ENCODE assay signal across 14 cellular contexts in genomic region chr2:193187816-193188215, GRCh38.
DNase-seq lines count a peak whose midpoint lies in the region; ATAC-seq, FAIRE-seq and TF ChIP-seq lines count a peak whose summit lies in the region.
"Had no signal": no experiment of that assay in that cellular context is flagged by ENCODE, and none has a peak within 500 bp of the region (broad histone marks: within the 10 kb centered on the region; RNA-seq: fewer than 3 reads in every experiment).

No MANE protein-coding gene starts in this region.

- H3K36me3 Mint-ChIP-seq in CD4-positive, CD25-positive, alpha-beta regulatory T cell, result no peaks in the 10 kb centered on the region

- intact Hi-C loops in endothelial cell of umbilical vein (cut with micrococcal nuclease) (no loop called here), upper lobe of right lung (cut with DNase I) (no loop called here)

- H3K9me1 ChIP-seq in endothelial cell of umbilical vein (replicated peaks; ENCODE audit: control insufficient read depth, extremely low read depth, insufficient read depth, low read length), result no peaks in the 10 kb centered on the region

- no peak for TF ChIP-seq POLR2A in endothelial cell of umbilical vein (IDR thresholded peaks at IDR 0.05; ENCODE audit: low read depth, low read length)
- no peak for TF ChIP-seq POLR2A in H54 (IDR thresholded peaks at IDR 0.05; ENCODE audit: low read depth, low read length)

- H3K9me3 ChIP-seq in CD4-positive, CD25-positive, alpha-beta regulatory T cell (ENCODE audit: control insufficient read depth in 2 of 2, low read length in 2 of 2), result no peaks in the 10 kb centered on the region
- no peaks in the 10 kb centered on the region for H3K9me3 ChIP-seq in endothelial cell of umbilical vein (replicated peaks; ENCODE audit: control insufficient read depth, insufficient read depth, low read length)
- no peaks in the 10 kb centered on the region for H3K9me3 ChIP-seq in upper lobe of right lung
- H3K9me3 ChIP-seq: gastroesophageal sphincter had no signal

- peak overlapping the region; percentile 16 for H3K9ac ChIP-seq in endothelial cell of umbilical vein (replicated peaks; ENCODE audit: extremely low read depth, insufficient read depth, low read length)

- CTCF ChIA-PET in endothelial cell of umbilical vein (lab: Charles Lee), result no interaction called here

- H3K27ac ChIP-seq in CD4-positive, CD25-positive, alpha-beta regulatory T cell (ENCODE audit: insufficient read depth, low read length, poor library complexity, severe bottlenecking), result peak overlapping the region; percentile 1
- H3K27ac ChIP-seq in endothelial cell of umbilical vein (ENCODE audit: insufficient read depth, low read depth, low read length), result no peak overlapping the region
- H3K27ac ChIP-seq in upper lobe of right lung, result no peak overlapping the region
- H3K27ac ChIP-seq: gastroesophageal sphincter had no signal

- TF ChIP-seq CTCF in endothelial cell of umbilical vein (IDR thresholded peaks at IDR 0.05; ENCODE audit: extremely low read depth in 1 of 2, insufficient read depth in 1 of 2, low read depth in 1 of 2, low read length in 2 of 2) (no peak), D721Med (IDR thresholded peaks at IDR 0.05; ENCODE audit: insufficient read depth, missing control alignments) (no peak), upper lobe of right lung (IDR thresholded peaks at IDR 0.05) (no peak)

- H3K4me3 Mint-ChIP-seq in CD4-positive, CD25-positive, alpha-beta regulatory T cell, result peak overlapping the region in 2 of 4 donors; percentile 13 to 62

- dilution Hi-C loops in endothelial cell of umbilical vein (cut with MboI; ENCODE audit: extremely low pct_ligation_motif_present, low sequenced_read_pairs), result no loop called here

- no peak for DNase-seq in CD4-positive, CD25-positive, alpha-beta regulatory T cell
- DNase-seq in endothelial cell of umbilical vein (ENCODE audit: low read depth, low spot score) (peak; percentile 2), D721Med (ENCODE audit: insufficient read length, low spot score) (no peak), H54 (ENCODE audit: insufficient read length, low spot score) (no peak), upper lobe of right lung (no peak), 8988T (no peak)
- DNase-seq: activated CD8-positive, alpha-beta memory T cell treated with anti-CD3 and anti-CD28 coated beads, Interleukin-2, amount 50 U/mL, for 48 hours; caudate nucleus; midbrain; SIG-M5; trophoblast cell had no signal

- no peaks in the 10 kb centered on the region for H3K79me2 ChIP-seq in endothelial cell of umbilical vein (ENCODE audit: control insufficient read depth, insufficient read depth, low read length)

- peak overlapping the region; percentile 47 for H3K4me3 ChIP-seq in CD4-positive, CD25-positive, alpha-beta regulatory T cell (ENCODE audit: low read depth, low read length)
- H3K4me3 ChIP-seq in endothelial cell of umbilical vein (replicated peaks in 1 of 3; ENCODE audit: insufficient read depth in 1 of 3, low read depth in 1 of 3, low read length in 3 of 3) (peak overlapping the region in 2 of 3 experiments; percentile 12 to 17), upper lobe of right lung (no peak overlapping the region)
- H3K4me3 ChIP-seq: gastroesophageal sphincter had no signal

- FAIRE-seq in endothelial cell of umbilical vein (lab: Jason Lieb, UNC) (no peak), D721Med (lab: Jason Lieb, UNC) (no peak), H54 (lab: Jason Lieb, UNC) (no peak)

- H4K20me1 ChIP-seq in endothelial cell of umbilical vein (replicated peaks; ENCODE audit: control insufficient read depth, extremely low read depth, insufficient read depth, low read length), result no peaks in the 10 kb centered on the region

- H3K27me3 ChIP-seq in CD4-positive, CD25-positive, alpha-beta regulatory T cell (ENCODE audit: control insufficient read depth, insufficient read depth, low read length), result no peaks in the 10 kb centered on the region
- H3K27me3 ChIP-seq in endothelial cell of umbilical vein (ENCODE audit: control insufficient read depth in 2 of 2, insufficient read depth in 2 of 2, low read length in 2 of 2) (no peaks in the 10 kb centered on the region), upper lobe of right lung (no peaks in the 10 kb centered on the region)
- H3K27me3 ChIP-seq: gastroesophageal sphincter had no signal

- H2AFZ ChIP-seq in endothelial cell of umbilical vein (ENCODE audit: low read depth, low read length), result no peak overlapping the region

- POLR2A ChIA-PET in endothelial cell of umbilical vein (lab: Charles Lee), result no interaction called here

- no peaks in the 10 kb centered on the region for H3K36me3 ChIP-seq in CD4-positive, CD25-positive, alpha-beta regulatory T cell (ENCODE audit: control insufficient read depth, insufficient read depth, low read length)
- H3K36me3 ChIP-seq in endothelial cell of umbilical vein (ENCODE audit: control insufficient read depth in 2 of 2, extremely low read depth in 1 of 2, insufficient read depth in 2 of 2, low read length in 2 of 2), result no peaks in the 10 kb centered on the region
- H3K36me3 ChIP-seq in upper lobe of right lung, result no peaks in the 10 kb centered on the region
- H3K36me3 ChIP-seq: gastroesophageal sphincter had no signal

- H3K4me2 ChIP-seq in endothelial cell of umbilical vein (ENCODE audit: insufficient read depth, low read length), result peak overlapping the region; percentile 55

- no peak for ATAC-seq in CD4-positive, CD25-positive, alpha-beta regulatory T cell (ENCODE audit: low read depth in 2 of 2)
- peak; percentile 56 for ATAC-seq in GM19397 (IDR thresholded peaks at IDR 0.05; ENCODE audit: unreplicated experiment)
- peak; percentile 74 for ATAC-seq in HG03460 (IDR thresholded peaks at IDR 0.05; ENCODE audit: unreplicated experiment)
- no peak for ATAC-seq in upper lobe of right lung
- ATAC-seq: gastroesophageal sphincter had no signal

- no peak overlapping the region for H3K27ac Mint-ChIP-seq in CD4-positive, CD25-positive, alpha-beta regulatory T cell

- no peaks in the 10 kb centered on the region for H3K4me1 ChIP-seq in CD4-positive, CD25-positive, alpha-beta regulatory T cell (ENCODE audit: control insufficient read depth, insufficient read depth, low read length, poor library complexity, severe bottlenecking)
- no peaks in the 10 kb centered on the region for H3K4me1 ChIP-seq in endothelial cell of umbilical vein (ENCODE audit: control insufficient read depth, extremely low read depth, insufficient read depth, low read length)
- no peaks in the 10 kb centered on the region for H3K4me1 ChIP-seq in upper lobe of right lung
- H3K4me1 ChIP-seq: gastroesophageal sphincter had no signal

- no peaks in the 10 kb centered on the region for H3K27me3 Mint-ChIP-seq in CD4-positive, CD25-positive, alpha-beta regulatory T cell

- BruUV-seq in endothelial cell of umbilical vein (replicated peaks; lab: Mats Ljungman, UMichigan), result no TSS peak

- peaks cover 0 to 9% (median 3%) of the 10 kb centered on the region in 4 donors for H3K4me1 Mint-ChIP-seq in CD4-positive, CD25-positive, alpha-beta regulatory T cell

- H3K9me3 Mint-ChIP-seq in CD4-positive, CD25-positive, alpha-beta regulatory T cell, result peaks cover 0 to 1% (median 0%) of the 10 kb centered on the region in 7 donors

TF ChIP-seq in endothelial cell of umbilical vein, 7 proteins besides CTCF, POLR2A, EP300 and RAD21:
- TF ChIP-seq POLR2AphosphoS5 (IDR thresholded peaks at IDR 0.05; ENCODE audit: insufficient read depth, low read depth, low read length) (no peak), EZH2 (IDR thresholded peaks at IDR 0.05; ENCODE audit: borderline replicate concordance, low read depth, low read length, severe bottlenecking) (no peak), FOS (IDR thresholded peaks at IDR 0.05; ENCODE audit: borderline replicate concordance, insufficient read depth, low read length) (no peak), MAX (IDR thresholded peaks at IDR 0.05; ENCODE audit: insufficient read depth, insufficient read length) (no peak), JUN (IDR thresholded peaks at IDR 0.05; ENCODE audit: borderline replicate concordance, insufficient read depth, insufficient read length, low read depth) (no peak), MYC (IDR thresholded peaks at IDR 0.05; ENCODE audit: low read depth, low read length) (no peak), GATA2 (IDR thresholded peaks at IDR 0.05; ENCODE audit: insufficient read depth, insufficient read length, low read depth, low read length) (no peak)

Comparison
In these comparisons a context has a peak if more than half of its experiments do, and no peak if none do; other contexts are left out.
1. ATAC-seq: peak in GM19397 (single experiment) and HG03460 (single experiment); none in CD4-positive, CD25-positive, alpha-beta regulatory T cell (0 of 2) and upper lobe of right lung (single experiment).